In the genomic region with DNA sequence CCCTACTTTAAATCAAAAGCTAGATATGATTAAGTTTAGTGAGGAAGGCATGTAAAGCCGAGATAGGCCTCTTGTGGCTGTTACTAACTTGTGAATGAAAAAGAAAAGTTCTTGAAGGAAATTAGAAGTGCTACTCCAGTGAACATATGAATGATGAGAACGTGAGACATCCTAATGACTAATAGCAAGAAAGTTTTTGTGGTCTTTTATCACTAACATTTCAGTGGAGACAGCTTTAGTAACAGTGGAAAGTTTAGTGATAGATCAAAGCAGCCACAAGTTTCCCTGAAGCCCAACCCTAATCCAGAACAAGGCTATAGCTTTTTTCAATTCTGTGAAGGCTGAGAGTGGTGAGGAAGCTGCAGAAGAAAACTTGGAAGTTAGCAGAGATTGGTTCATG, we compare ENCODE assay signal across 11 cellular contexts.
DNase-seq lines count a peak whose midpoint lies in the region; ATAC-seq lines count a peak whose summit lies in the region.
"Had no signal": no experiment of that assay in that cellular context is flagged by ENCODE, and none has a peak within 500 bp of the region (broad histone marks: within the 10 kb centered on the region; RNA-seq: fewer than 3 reads in every experiment).

No MANE protein-coding gene starts in this region.

- H3K4me1 Mint-ChIP-seq in activated naive CD8-positive, alpha-beta T cell treated with anti-CD3 and anti-CD28 coated beads for 36 hours: peaks cover 25% of the 10 kb centered on the region
- peaks cover 25% of the 10 kb centered on the region for H3K4me1 Mint-ChIP-seq in stimulated activated naive CD8-positive, alpha-beta T cell treated with anti-CD3 and anti-CD28 coated beads, Interleukin-15, amount 100 ng/mL, for 72 hours
- H3K4me1 Mint-ChIP-seq: B cell, IgD-negative memory B cell had no signal

- peaks cover 18% of the 10 kb centered on the region for H3K27me3 Mint-ChIP-seq in activated naive CD8-positive, alpha-beta T cell treated with anti-CD3 and anti-CD28 coated beads for 36 hours
- peaks cover 41% of the 10 kb centered on the region for H3K27me3 Mint-ChIP-seq in stimulated activated naive CD8-positive, alpha-beta T cell treated with anti-CD3 and anti-CD28 coated beads, Interleukin-15, amount 100 ng/mL, for 72 hours

- ATAC-seq in HG03354 (IDR thresholded peaks at IDR 0.05; ENCODE audit: poor library complexity, severe bottlenecking, unreplicated experiment) (peak; percentile 71), GM18873 (IDR thresholded peaks at IDR 0.05; ENCODE audit: low FRiP score, unreplicated experiment) (no peak), esophagus mucosa (no peak), left ventricle myocardium superior (no peak)
- ATAC-seq in stimulated activated naive CD8-positive, alpha-beta T cell treated with anti-CD3 and anti-CD28 coated beads, Interleukin-15, amount 100 ng/mL, for 72 hours: peak; percentile 92
- ATAC-seq: naive thymus-derived CD4-positive, alpha-beta T cell had no signal

- DNase-seq in stimulated activated CD4-positive, alpha-beta T cell treated with anti-CD3 and anti-CD28 coated beads, Interleukin-12 subunit alpha, Interleukin-12 subunit beta, amount 100 ng/mL, for 48 hours (ENCODE audit: low read depth in 2 of 3, low spot score in 1 of 3): peak in 2 of 3 donors; percentile 9 to 24
- DNase-seq in stimulated activated CD4-positive, alpha-beta T cell treated with anti-CD3 and anti-CD28 coated beads, Interleukin-4, amount 100 ng/mL, for 1 hour: no peak
- DNase-seq in activated naive CD8-positive, alpha-beta T cell treated with anti-CD3 and anti-CD28 coated beads for 36 hours: peak; percentile 38
- peak; percentile 29 to 50 for DNase-seq in stimulated activated naive CD8-positive, alpha-beta T cell treated with anti-CD3 and anti-CD28 coated beads, Interleukin-15, amount 100 ng/mL, for 72 hours
- no peak for DNase-seq in left ventricle myocardium superior

- no peaks in the 10 kb centered on the region for H3K9me3 Mint-ChIP-seq in activated naive CD8-positive, alpha-beta T cell treated with anti-CD3 and anti-CD28 coated beads for 36 hours
- H3K9me3 Mint-ChIP-seq in stimulated activated naive CD8-positive, alpha-beta T cell treated with anti-CD3 and anti-CD28 coated beads, Interleukin-15, amount 100 ng/mL, for 72 hours: peaks cover 0 to 4% of the 10 kb centered on the region in 2 donors
- H3K9me3 Mint-ChIP-seq: IgD-negative memory B cell; naive thymus-derived CD4-positive, alpha-beta T cell had no signal

- peak overlapping the region; percentile 90 for H3K27ac Mint-ChIP-seq in activated naive CD8-positive, alpha-beta T cell treated with anti-CD3 and anti-CD28 coated beads for 36 hours
- H3K27ac Mint-ChIP-seq in stimulated activated naive CD8-positive, alpha-beta T cell treated with anti-CD3 and anti-CD28 coated beads, Interleukin-15, amount 100 ng/mL, for 72 hours: peak overlapping the region; percentile 81 to 94
- H3K27ac Mint-ChIP-seq: B cell, IgD-negative memory B cell had no signal

- peaks cover 2% of the 10 kb centered on the region for H3K36me3 Mint-ChIP-seq in activated naive CD8-positive, alpha-beta T cell treated with anti-CD3 and anti-CD28 coated beads for 36 hours

- H3K4me3 Mint-ChIP-seq in activated naive CD8-positive, alpha-beta T cell treated with anti-CD3 and anti-CD28 coated beads for 36 hours: peak overlapping the region; percentile 55
- peak overlapping the region; percentile 70 to 80 for H3K4me3 Mint-ChIP-seq in stimulated activated naive CD8-positive, alpha-beta T cell treated with anti-CD3 and anti-CD28 coated beads, Interleukin-15, amount 100 ng/mL, for 72 hours
- H3K4me3 Mint-ChIP-seq: B cell, IgD-negative memory B cell had no signal

- intact Hi-C loops in left ventricle myocardium superior (cut with micrococcal nuclease): loop anchor here (10.0 kb wide), 1 partner anchor 366 kb away; no protein-coding TSS in a partner anchor

Comparison
In these comparisons a context has a peak if more than half of its experiments do, and no peak if none do; other contexts are left out.
1. DNase-seq: peak in stimulated activated CD4-positive, alpha-beta T cell treated with anti-CD3 and anti-CD28 coated beads, Interleukin-12 subunit alpha, Interleukin-12 subunit beta, amount 100 ng/mL, for 48 hours (2 of 3), activated naive CD8-positive, alpha-beta T cell treated with anti-CD3 and anti-CD28 coated beads for 36 hours (single experiment) and stimulated activated naive CD8-positive, alpha-beta T cell treated with anti-CD3 and anti-CD28 coated beads, Interleukin-15, amount 100 ng/mL, for 72 hours (2 of 2); none in stimulated activated CD4-positive, alpha-beta T cell treated with anti-CD3 and anti-CD28 coated beads, Interleukin-4, amount 100 ng/mL, for 1 hour (single experiment) and left ventricle myocardium superior (single experiment).
2. ATAC-seq: peak in HG03354 (single experiment) and stimulated activated naive CD8-positive, alpha-beta T cell treated with anti-CD3 and anti-CD28 coated beads, Interleukin-15, amount 100 ng/mL, for 72 hours (single experiment); none in GM18873 (single experiment), esophagus mucosa (single experiment) and left ventricle myocardium superior (single experiment).